ENCODE assay signal across 19 cellular contexts in the genomic region with DNA sequence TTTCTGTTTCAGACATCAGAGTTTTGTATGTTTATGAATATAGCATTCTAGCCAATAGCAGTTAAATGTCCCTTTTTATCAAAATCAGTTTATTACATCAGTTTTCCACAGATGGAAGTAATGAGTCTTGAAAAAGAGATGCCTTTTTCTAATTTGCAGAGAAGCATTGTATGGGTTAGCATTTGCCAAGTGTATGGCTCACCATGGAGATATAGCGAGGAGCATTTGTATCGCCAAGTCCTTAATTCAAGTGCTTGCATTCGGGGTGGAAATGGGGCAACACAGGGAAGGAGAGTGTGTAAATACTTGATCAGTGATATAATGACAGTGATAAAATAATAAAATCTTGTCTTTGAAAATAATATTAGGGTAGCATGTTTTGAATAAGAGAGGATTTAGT. TPM values are rescaled to one million over a fixed set of nuclear protein-coding genes. Genes with fewer than 3 reads are reported as not detected.
DNase-seq lines count a peak whose midpoint lies in the region; ATAC-seq and TF ChIP-seq lines count a peak whose summit lies in the region.
"Had no signal": no experiment of that assay in that cellular context is flagged by ENCODE, and none has a peak within 500 bp of the region (broad histone marks: within the 10 kb centered on the region; RNA-seq: fewer than 3 reads in every experiment).

No MANE protein-coding gene starts in this region.

- ATAC-seq in CD4-positive, CD25-positive, alpha-beta regulatory T cell (ENCODE audit: low read depth in 2 of 2) = no peak
- ATAC-seq: A549, HepG2 had no signal

- peaks cover 46% of the 10 kb centered on the region for H3K4me1 Mint-ChIP-seq in activated CD4-positive, alpha-beta T cell treated with anti-CD3 and anti-CD28 coated beads, Interleukin-2, amount 10 ng/mL, durations not matched to agents 24 days and 14 days
- H3K4me1 Mint-ChIP-seq in CD4-positive, CD25-positive, alpha-beta regulatory T cell = peaks cover 29 to 46% (median 39%) of the 10 kb centered on the region in 4 donors
- peaks cover 57% of the 10 kb centered on the region for H3K4me1 Mint-ChIP-seq in activated T-helper 1 cell treated with anti-CD3 and anti-CD28 coated beads, Interleukin-12 subunit alpha, Interleukin-12 subunit beta, Interleukin-2, Interleukin-4 antibody, amounts not matched to agents 30 ng/mL and 10 ng/mL and 1 ng/mL, durations not matched to agents 14 hours and 24 hours and 36 hours (ENCODE audit: low read depth)

- H3K36me3 Mint-ChIP-seq in activated CD4-positive, alpha-beta T cell treated with anti-CD3 and anti-CD28 coated beads, Interleukin-2, amount 10 ng/mL, durations not matched to agents 24 days and 14 days (ENCODE audit: low read depth) = no peaks in the 10 kb centered on the region
- no peaks in the 10 kb centered on the region for H3K36me3 Mint-ChIP-seq in CD4-positive, CD25-positive, alpha-beta regulatory T cell
- H3K36me3 Mint-ChIP-seq in activated T-helper 1 cell treated with anti-CD3 and anti-CD28 coated beads, Interleukin-12 subunit alpha, Interleukin-12 subunit beta, Interleukin-2, Interleukin-4 antibody, amounts not matched to agents 30 ng/mL and 10 ng/mL and 1 ng/mL, durations not matched to agents 14 hours and 24 hours and 36 hours (ENCODE audit: low read depth) = peaks cover 3% of the 10 kb centered on the region

- no peak for TF ChIP-seq CTCF in fibroblast of the aortic adventitia (IDR thresholded peaks at IDR 0.05; ENCODE audit: insufficient read depth, low read length)
- no peak for TF ChIP-seq CTCF in adrenal gland (IDR thresholded peaks at IDR 0.05)

- no peak overlapping the region for H3K4me3 Mint-ChIP-seq in activated CD4-positive, alpha-beta T cell treated with anti-CD3 and anti-CD28 coated beads, Interleukin-2, amount 10 ng/mL, durations not matched to agents 24 days and 14 days
- H3K4me3 Mint-ChIP-seq in CD4-positive, CD25-positive, alpha-beta regulatory T cell = no peak overlapping the region
- H3K4me3 Mint-ChIP-seq in activated T-helper 1 cell treated with anti-CD3 and anti-CD28 coated beads, Interleukin-12 subunit alpha, Interleukin-12 subunit beta, Interleukin-2, Interleukin-4 antibody, amounts not matched to agents 30 ng/mL and 10 ng/mL and 1 ng/mL, durations not matched to agents 14 hours and 24 hours and 36 hours = no peak overlapping the region

- TF ChIP-seq POLR2A in adrenal gland (IDR thresholded peaks at IDR 0.05) = no peak

- peak; percentile 44 for DNase-seq in activated CD4-positive, alpha-beta T cell treated with anti-CD3 and anti-CD28 coated beads, Interleukin-2, amount 10 ng/mL, durations not matched to agents 24 days and 14 days
- no peak for DNase-seq in activated CD4-positive, alpha-beta T cell treated with anti-CD3 and anti-CD28 coated beads, Interleukin-2, amount 50 U/mL, for 4 hours
- DNase-seq in CD4-positive, CD25-positive, alpha-beta regulatory T cell = no peak
- no peak for DNase-seq in activated T-helper 1 cell treated with anti-CD3 and anti-CD28 coated beads, Interleukin-12 subunit alpha, Interleukin-12 subunit beta, Interleukin-2, Interleukin-4 antibody, amounts not matched to agents 30 ng/mL and 10 ng/mL and 1 ng/mL, durations not matched to agents 14 hours and 24 hours and 36 hours (ENCODE audit: low spot score)
- DNase-seq in fibroblast of the aortic adventitia (ENCODE audit: low read depth) (peak; percentile 43), cerebellum (ENCODE audit: low spot score) (no peak), H4 (ENCODE audit: low spot score) (no peak), adrenal gland (no peak)
- DNase-seq: C1 segment of cervical spinal cord, DMS153, H7, KG1, NCI-H1436, NCI-H2029, NCI-H510A, NCI-H82, PC-9 had no signal

- H3K27ac Mint-ChIP-seq in activated CD4-positive, alpha-beta T cell treated with anti-CD3 and anti-CD28 coated beads, Interleukin-2, amount 10 ng/mL, durations not matched to agents 24 days and 14 days = peak overlapping the region; percentile 91
- peak overlapping the region; percentile 64 to 68 (median 65) for H3K27ac Mint-ChIP-seq in CD4-positive, CD25-positive, alpha-beta regulatory T cell
- peak overlapping the region; percentile 93 for H3K27ac Mint-ChIP-seq in activated T-helper 1 cell treated with anti-CD3 and anti-CD28 coated beads, Interleukin-12 subunit alpha, Interleukin-12 subunit beta, Interleukin-2, Interleukin-4 antibody, amounts not matched to agents 30 ng/mL and 10 ng/mL and 1 ng/mL, durations not matched to agents 14 hours and 24 hours and 36 hours

- H3K9me3 ChIP-seq in CD4-positive, CD25-positive, alpha-beta regulatory T cell (ENCODE audit: control insufficient read depth in 2 of 2, low read length in 2 of 2) = no peaks in the 10 kb centered on the region
- H3K9me3 ChIP-seq in adrenal gland (replicated peaks in 1 of 3) = no peaks in the 10 kb centered on the region
- H3K9me3 ChIP-seq: A549 had no signal

- H3K9me3 Mint-ChIP-seq in activated CD4-positive, alpha-beta T cell treated with anti-CD3 and anti-CD28 coated beads, Interleukin-2, amount 10 ng/mL, durations not matched to agents 24 days and 14 days = no peaks in the 10 kb centered on the region
- no peaks in the 10 kb centered on the region for H3K9me3 Mint-ChIP-seq in CD4-positive, CD25-positive, alpha-beta regulatory T cell
- H3K9me3 Mint-ChIP-seq in activated T-helper 1 cell treated with anti-CD3 and anti-CD28 coated beads, Interleukin-12 subunit alpha, Interleukin-12 subunit beta, Interleukin-2, Interleukin-4 antibody, amounts not matched to agents 30 ng/mL and 10 ng/mL and 1 ng/mL, durations not matched to agents 14 hours and 24 hours and 36 hours = no peaks in the 10 kb centered on the region

- no peaks in the 10 kb centered on the region for H3K27me3 Mint-ChIP-seq in activated CD4-positive, alpha-beta T cell treated with anti-CD3 and anti-CD28 coated beads, Interleukin-2, amount 10 ng/mL, durations not matched to agents 24 days and 14 days
- no peaks in the 10 kb centered on the region for H3K27me3 Mint-ChIP-seq in CD4-positive, CD25-positive, alpha-beta regulatory T cell
- H3K27me3 Mint-ChIP-seq in activated T-helper 1 cell treated with anti-CD3 and anti-CD28 coated beads, Interleukin-12 subunit alpha, Interleukin-12 subunit beta, Interleukin-2, Interleukin-4 antibody, amounts not matched to agents 30 ng/mL and 10 ng/mL and 1 ng/mL, durations not matched to agents 14 hours and 24 hours and 36 hours (ENCODE audit: insufficient read depth) = no peaks in the 10 kb centered on the region

- 91 to 97% (median 96%) methylated on average over 3 of the region's 3 CpGs for WGBS in adrenal gland, 4 donors

- no peaks in the 10 kb centered on the region for H3K27me3 ChIP-seq in CD4-positive, CD25-positive, alpha-beta regulatory T cell (ENCODE audit: control insufficient read depth, insufficient read depth, low read length)
- no peaks in the 10 kb centered on the region for H3K27me3 ChIP-seq in adrenal gland

- H3K4me1 ChIP-seq in CD4-positive, CD25-positive, alpha-beta regulatory T cell (ENCODE audit: control insufficient read depth, insufficient read depth, low read length, poor library complexity, severe bottlenecking) = peaks cover 25% of the 10 kb centered on the region
- peaks cover 10 to 19% of the 10 kb centered on the region in 2 donors for H3K4me1 ChIP-seq in adrenal gland (replicated peaks in 1 of 2)
- H3K4me1 ChIP-seq: A549 had no signal

- intact Hi-C loops in activated CD4-positive, alpha-beta T cell treated with anti-CD3 and anti-CD28 coated beads, Interleukin-2, amount 10 ng/mL, durations not matched to agents 24 days and 14 days (cut with micrococcal nuclease) = loop anchor here (1.0 to 10.0 kb wide), 7 partner anchors 13 to 224 kb away; partner anchors contain the start of genes ABRACL and TXLNB
- intact Hi-C loops in activated T-helper 1 cell treated with anti-CD3 and anti-CD28 coated beads, Interleukin-12 subunit alpha, Interleukin-12 subunit beta, Interleukin-2, Interleukin-4 antibody, amounts not matched to agents 30 ng/mL and 10 ng/mL and 1 ng/mL, durations not matched to agents 14 hours and 24 hours and 36 hours (cut with micrococcal nuclease) = loop anchor here (1.0 to 2.0 kb wide), 5 partner anchors 13 to 88 kb away; partner anchors contain the start of gene TXLNB
- intact Hi-C loops in adrenal gland (cut with DNase I) = no loop called here

- no peaks in the 10 kb centered on the region for H3K36me3 ChIP-seq in CD4-positive, CD25-positive, alpha-beta regulatory T cell (ENCODE audit: control insufficient read depth, insufficient read depth, low read length)
- no peaks in the 10 kb centered on the region for H3K36me3 ChIP-seq in adrenal gland (replicated peaks in 1 of 2)

- no peak overlapping the region for H3K27ac ChIP-seq in CD4-positive, CD25-positive, alpha-beta regulatory T cell (ENCODE audit: insufficient read depth, low read length, poor library complexity, severe bottlenecking)
- H3K27ac ChIP-seq in adrenal gland = no peak overlapping the region
- H3K27ac ChIP-seq: A549, PC-9 had no signal

- H3K4me3 ChIP-seq in CD4-positive, CD25-positive, alpha-beta regulatory T cell (ENCODE audit: low read depth, low read length) = no peak overlapping the region
- no peak overlapping the region for H3K4me3 ChIP-seq in fibroblast of the aortic adventitia (ENCODE audit: low read depth, low read length)
- no peak overlapping the region for H3K4me3 ChIP-seq in adrenal gland
- H3K4me3 ChIP-seq: A549, PC-9 had no signal

RNA-seq across cellular contexts. Expression of gene TXLNB, which starts 42.9 kb away (rescaled TPM):
- total RNA-seq in activated CD4-positive, alpha-beta T cell treated with anti-CD3 and anti-CD28 coated beads, Interleukin-2, amount 10 ng/mL, durations not matched to agents 24 days and 14 days = 0.09 TPM in 1 of 2 replicates, not detected in the other
- total RNA-seq in CD4-positive, CD25-positive, alpha-beta regulatory T cell = 0.47 TPM
- under 1 TPM; 0.16 to 0.31 (median 0.21) TPM for polyA plus RNA-seq in CD4-positive, CD25-positive, alpha-beta regulatory T cell
- total RNA-seq in activated T-helper 1 cell treated with anti-CD3 and anti-CD28 coated beads, Interleukin-12 subunit alpha, Interleukin-12 subunit beta, Interleukin-2, Interleukin-4 antibody, amounts not matched to agents 30 ng/mL and 10 ng/mL and 1 ng/mL, durations not matched to agents 14 hours and 24 hours and 36 hours = 0.08 TPM in 1 of 2 replicates, not detected in the other
- 0.33 and 0.36 TPM in 2 replicates for total RNA-seq in fibroblast of the aortic adventitia (ENCODE audit: low replicate concordance)
- total RNA-seq in cerebellum = 0.73 TPM
- 0.04 and 0.18 TPM in 2 replicates for total RNA-seq in H4 (2014; rRNA removed; shearing (Covaris generic))
- total RNA-seq in adrenal gland = 1 to 10 TPM in 7 of 8 donors, under 1 TPM in 1; 0.25 to 9.5 (median 3.0) TPM
- 1 to 10 TPM in 2 of 3 donors, under 1 TPM in 1; 0.77 to 2.2 (median 1.1) TPM for polyA plus RNA-seq in adrenal gland
- total RNA-seq: H7, HepG2 had no signal
- polyA plus RNA-seq: A549, HepG2 had no signal

Comparison
In these comparisons a context has a peak if more than half of its experiments do, and no peak if none do; other contexts are left out.
1. DNase-seq: peak in activated CD4-positive, alpha-beta T cell treated with anti-CD3 and anti-CD28 coated beads, Interleukin-2, amount 10 ng/mL, durations not matched to agents 24 days and 14 days (single experiment) and fibroblast of the aortic adventitia (single experiment); none in activated CD4-positive, alpha-beta T cell treated with anti-CD3 and anti-CD28 coated beads, Interleukin-2, amount 50 U/mL, for 4 hours (0 of 2), CD4-positive, CD25-positive, alpha-beta regulatory T cell (0 of 3), activated T-helper 1 cell treated with anti-CD3 and anti-CD28 coated beads, Interleukin-12 subunit alpha, Interleukin-12 subunit beta, Interleukin-2, Interleukin-4 antibody, amounts not matched to agents 30 ng/mL and 10 ng/mL and 1 ng/mL, durations not matched to agents 14 hours and 24 hours and 36 hours (single experiment), cerebellum (single experiment), H4 (single experiment) and adrenal gland (0 of 7).
2. intact Hi-C loops: an anchor here in activated CD4-positive, alpha-beta T cell treated with anti-CD3 and anti-CD28 coated beads, Interleukin-2, amount 10 ng/mL, durations not matched to agents 24 days and 14 days (1.0 to 10.0 kb wide) and activated T-helper 1 cell treated with anti-CD3 and anti-CD28 coated beads, Interleukin-12 subunit alpha, Interleukin-12 subunit beta, Interleukin-2, Interleukin-4 antibody, amounts not matched to agents 30 ng/mL and 10 ng/mL and 1 ng/mL, durations not matched to agents 14 hours and 24 hours and 36 hours (1.0 to 2.0 kb wide); none called in adrenal gland.
3. Peak in every context shown above with its lines, with median percentiles within 50 percentile points of each other: H3K27ac Mint-ChIP-seq.